ENCODE assay signal across 20 cellular contexts in genomic region chr1:180380259-180381183, GRCh38.
DNase-seq lines count a peak whose midpoint lies in the region; ATAC-seq, FAIRE-seq and TF ChIP-seq lines count a peak whose summit lies in the region.
"Had no signal": no experiment of that assay in that cellular context is flagged by ENCODE, and none has a peak within 500 bp of the region (broad histone marks: within the 10 kb centered on the region; RNA-seq: fewer than 3 reads in every experiment).

No MANE protein-coding gene starts in this region.

- peaks cover 70% of the 10 kb centered on the region for H3K9me3 Mint-ChIP-seq in activated T-cell treated with anti-CD3 and anti-CD28 coated beads, Interleukin-2, amount 50 U/mL, for 24 hours
- H3K9me3 Mint-ChIP-seq in activated T-helper 1 cell treated with anti-CD3 and anti-CD28 coated beads, Interleukin-12 subunit alpha, Interleukin-12 subunit beta, Interleukin-2, Interleukin-4 antibody, amounts not matched to agents 30 ng/mL and 10 ng/mL and 1 ng/mL, durations not matched to agents 14 hours and 24 hours and 36 hours, result peaks cover 75% of the 10 kb centered on the region

- H3K27ac ChIP-seq in BLaER1 (no peak overlapping the region), K562 (ENCODE audit: extremely low read depth, low read depth, low read length) (no peak overlapping the region)

- H3K27ac Mint-ChIP-seq in activated T-cell treated with anti-CD3 and anti-CD28 coated beads, Interleukin-2, amount 50 U/mL, for 24 hours, result peak overlapping the region; percentile 68
- peak overlapping the region; percentile 49 for H3K27ac Mint-ChIP-seq in activated T-helper 1 cell treated with anti-CD3 and anti-CD28 coated beads, Interleukin-12 subunit alpha, Interleukin-12 subunit beta, Interleukin-2, Interleukin-4 antibody, amounts not matched to agents 30 ng/mL and 10 ng/mL and 1 ng/mL, durations not matched to agents 14 hours and 24 hours and 36 hours
- H3K27ac Mint-ChIP-seq: CD4-positive, CD25-positive, alpha-beta regulatory T cell had no signal

- no peak for FAIRE-seq in K562 (lab: Jason Lieb, UNC)

- TF ChIP-seq CTCF in K562 (IDR thresholded peaks at IDR 0.05 in 2 of 3, conservative IDR thresholded peaks at IDR 0.05 in 1 of 3; ENCODE audit: insufficient read depth in 2 of 3, low read depth in 1 of 3, low read length in 3 of 3), result no peak

- H3K4me2 ChIP-seq in BLaER1 (no peak overlapping the region), K562 (ENCODE audit: insufficient read depth, low read length) (no peak overlapping the region)

- no peak for DNase-seq in activated T-cell treated with anti-CD3 and anti-CD28 coated beads, Interleukin-2, amount 50 U/mL, for 24 hours
- no peak for DNase-seq in activated T-cell treated with anti-CD3 and anti-CD28 coated beads for 4 hours
- no peak for DNase-seq in activated T-helper 1 cell treated with anti-CD3 and anti-CD28 coated beads, Interleukin-12 subunit alpha, Interleukin-12 subunit beta, Interleukin-2, Interleukin-4 antibody, amounts not matched to agents 30 ng/mL and 10 ng/mL and 1 ng/mL, durations not matched to agents 14 hours and 24 hours and 36 hours (ENCODE audit: low spot score)
- no peak for DNase-seq in K562 (ENCODE audit: extremely low read depth in 1 of 4, low spot score in 3 of 4)
- DNase-seq in dermis blood vessel endothelial cell, result no peak
- DNase-seq: BE2C; CD4-positive, CD25-positive, alpha-beta regulatory T cell; EL; GF-D8; MG63; NCI-H1417; NCI-H1694 treated with DMSO at 0.1 percent for 48 hours; NCI-H2081 treated with DMSO at 0.1 percent for 48 hours; NCI-H446; NCI-H526; Right ventricle myocardium superior had no signal

- H3K4me3 Mint-ChIP-seq in activated T-cell treated with anti-CD3 and anti-CD28 coated beads, Interleukin-2, amount 50 U/mL, for 24 hours, result no peak overlapping the region
- H3K4me3 Mint-ChIP-seq in activated T-helper 1 cell treated with anti-CD3 and anti-CD28 coated beads, Interleukin-12 subunit alpha, Interleukin-12 subunit beta, Interleukin-2, Interleukin-4 antibody, amounts not matched to agents 30 ng/mL and 10 ng/mL and 1 ng/mL, durations not matched to agents 14 hours and 24 hours and 36 hours, result no peak overlapping the region
- H3K4me3 Mint-ChIP-seq: CD4-positive, CD25-positive, alpha-beta regulatory T cell had no signal

- H3K27me3 ChIP-seq in BLaER1, result no peaks in the 10 kb centered on the region
- no peaks in the 10 kb centered on the region for H3K27me3 ChIP-seq in K562 (ENCODE audit: control insufficient read depth in 2 of 2, insufficient read depth in 2 of 2, low read length in 2 of 2)
- H3K27me3 ChIP-seq: BE2C, MG63 had no signal

- TF ChIP-seq RAD21 in K562 (CRISPR knock-in tag; conservative IDR thresholded peaks at IDR 0.05 in 1 of 2, IDR thresholded peaks at IDR 0.05 in 1 of 2), result no peak

- peaks cover 40% of the 10 kb centered on the region for H3K79me2 ChIP-seq in K562 (ENCODE audit: control insufficient read depth, insufficient read depth, low read length)

- H3K9ac ChIP-seq in BLaER1 (no peak overlapping the region), K562 (ENCODE audit: insufficient read depth in 1 of 2, low read depth in 2 of 2, low read length in 2 of 2) (no peak overlapping the region)

- H4K20me1 ChIP-seq in BLaER1 (no peaks in the 10 kb centered on the region; the same call in 1 of the 2 replicates), K562 (replicated peaks; ENCODE audit: control insufficient read depth, insufficient read depth, low read length) (no peaks in the 10 kb centered on the region)

- H3K36me3 Mint-ChIP-seq in activated T-cell treated with anti-CD3 and anti-CD28 coated beads, Interleukin-2, amount 50 U/mL, for 24 hours (ENCODE audit: low read depth), result peaks cover 89% of the 10 kb centered on the region
- peaks cover 26% of the 10 kb centered on the region for H3K36me3 Mint-ChIP-seq in activated T-helper 1 cell treated with anti-CD3 and anti-CD28 coated beads, Interleukin-12 subunit alpha, Interleukin-12 subunit beta, Interleukin-2, Interleukin-4 antibody, amounts not matched to agents 30 ng/mL and 10 ng/mL and 1 ng/mL, durations not matched to agents 14 hours and 24 hours and 36 hours (ENCODE audit: low read depth)

- no peak for TF ChIP-seq POLR2A in K562 (conservative IDR thresholded peaks at IDR 0.05)

- in situ Hi-C loops in K562 (cut with MboI), result no loop called here

- no peaks in the 10 kb centered on the region for H3K9me1 ChIP-seq in K562 (ENCODE audit: control insufficient read depth, insufficient read depth, low read length)

- CTCF ChIA-PET in K562 (lab: Yijun Ruan, JAX; ENCODE audit: low intra/inter-chr PET ratio), result no interaction called here

- H3K9me3 ChIP-seq in BLaER1 (peaks cover 79% of the 10 kb centered on the region), K562 (replicated peaks; ENCODE audit: control insufficient read depth, insufficient read depth, low read depth, low read length) (peaks cover 8% of the 10 kb centered on the region)

- POLR2A ChIA-PET in K562 (lab: Yijun Ruan, JAX), result no interaction called here

- H3K27me3 Mint-ChIP-seq in activated T-cell treated with anti-CD3 and anti-CD28 coated beads, Interleukin-2, amount 50 U/mL, for 24 hours, result no peaks in the 10 kb centered on the region
- H3K27me3 Mint-ChIP-seq in activated T-helper 1 cell treated with anti-CD3 and anti-CD28 coated beads, Interleukin-12 subunit alpha, Interleukin-12 subunit beta, Interleukin-2, Interleukin-4 antibody, amounts not matched to agents 30 ng/mL and 10 ng/mL and 1 ng/mL, durations not matched to agents 14 hours and 24 hours and 36 hours (ENCODE audit: insufficient read depth), result no peaks in the 10 kb centered on the region

- H3K4me1 ChIP-seq in BLaER1 (no peaks in the 10 kb centered on the region), K562 (replicated peaks in 1 of 2; ENCODE audit: control insufficient read depth in 2 of 2, insufficient read depth in 2 of 2, low read length in 2 of 2) (no peaks in the 10 kb centered on the region)
- H3K4me1 ChIP-seq: BE2C, HAP-1 had no signal

- 74% methylated on average over 3 of the region's 3 CpGs for WGBS in K562 (ENCODE audit: insufficient coverage, low coverage, missing lambda C conversion rate)

- H3K36me3 ChIP-seq in BLaER1 (peaks cover 36% of the 10 kb centered on the region), K562 (ENCODE audit: control insufficient read depth, insufficient read depth, low read length) (no peaks in the 10 kb centered on the region)
- H3K36me3 ChIP-seq: BE2C, HAP-1 had no signal

- ATAC-seq in K562, result no peak
- ATAC-seq in GM18502 (IDR thresholded peaks at IDR 0.05; ENCODE audit: poor library complexity, unreplicated experiment), result no peak
- ATAC-seq in GM19467 (IDR thresholded peaks at IDR 0.05; ENCODE audit: unreplicated experiment), result no peak

- intact Hi-C loops in activated T-helper 1 cell treated with anti-CD3 and anti-CD28 coated beads, Interleukin-12 subunit alpha, Interleukin-12 subunit beta, Interleukin-2, Interleukin-4 antibody, amounts not matched to agents 30 ng/mL and 10 ng/mL and 1 ng/mL, durations not matched to agents 14 hours and 24 hours and 36 hours (cut with micrococcal nuclease), result no loop called here
- intact Hi-C loops in K562 (cut with micrococcal nuclease), result no loop called here

- no peak for TF ChIP-seq EP300 in K562 (IDR thresholded peaks at IDR 0.05; ENCODE audit: low read length)

- peaks cover 32% of the 10 kb centered on the region for H3K4me1 Mint-ChIP-seq in activated T-cell treated with anti-CD3 and anti-CD28 coated beads, Interleukin-2, amount 50 U/mL, for 24 hours (ENCODE audit: low read depth)
- H3K4me1 Mint-ChIP-seq in activated T-helper 1 cell treated with anti-CD3 and anti-CD28 coated beads, Interleukin-12 subunit alpha, Interleukin-12 subunit beta, Interleukin-2, Interleukin-4 antibody, amounts not matched to agents 30 ng/mL and 10 ng/mL and 1 ng/mL, durations not matched to agents 14 hours and 24 hours and 36 hours (ENCODE audit: low read depth), result peaks cover 15% of the 10 kb centered on the region

- no peak overlapping the region for H2AFZ ChIP-seq in K562 (ENCODE audit: low read depth, low read length)

- 0 out of 2 replicates have a peak overlapping the region, but pooled peaks have one; percentile 15 for H3K4me3 ChIP-seq in BLaER1
- no peak overlapping the region for H3K4me3 ChIP-seq in K562
- H3K4me3 ChIP-seq: HAP-1, MG63 had no signal

- BruUV-seq in K562 (replicated peaks; lab: Mats Ljungman, UMichigan), result no TSS peak

TF ChIP-seq in K562, 482 proteins besides CTCF, POLR2A, EP300 and RAD21 (continues in another document):
- TF ChIP-seq SAP30 (IDR thresholded peaks at IDR 0.05; ENCODE audit: borderline replicate concordance, insufficient read depth, low read depth, low read length, poor library complexity, severe bottlenecking), result no peak
- peak; percentile 79; the same call in 1 of the 2 replicates for TF ChIP-seq TRIM28 (IDR thresholded peaks at IDR 0.05)
- TF ChIP-seq CBX5 (IDR thresholded peaks at IDR 0.05; ENCODE audit: borderline replicate concordance, low read depth), result 0 out of 2 replicates have a peak, but pooled peaks have one; percentile 28
- peak; percentile 95 for TF ChIP-seq ZFP1 (CRISPR knock-in tag; IDR thresholded peaks at IDR 0.05)
- TF ChIP-seq MAFG (tag; conservative IDR thresholded peaks at IDR 0.05), result no peak
- TF ChIP-seq ZNF280A (IDR thresholded peaks at IDR 0.05; ENCODE audit: low read depth, partially characterized antibody), result peak; percentile 38
- no peak for TF ChIP-seq THAP7 (CRISPR knock-in tag; IDR thresholded peaks at IDR 0.05)
